ENCODE assay signal across 8 cellular contexts in the genomic region with DNA sequence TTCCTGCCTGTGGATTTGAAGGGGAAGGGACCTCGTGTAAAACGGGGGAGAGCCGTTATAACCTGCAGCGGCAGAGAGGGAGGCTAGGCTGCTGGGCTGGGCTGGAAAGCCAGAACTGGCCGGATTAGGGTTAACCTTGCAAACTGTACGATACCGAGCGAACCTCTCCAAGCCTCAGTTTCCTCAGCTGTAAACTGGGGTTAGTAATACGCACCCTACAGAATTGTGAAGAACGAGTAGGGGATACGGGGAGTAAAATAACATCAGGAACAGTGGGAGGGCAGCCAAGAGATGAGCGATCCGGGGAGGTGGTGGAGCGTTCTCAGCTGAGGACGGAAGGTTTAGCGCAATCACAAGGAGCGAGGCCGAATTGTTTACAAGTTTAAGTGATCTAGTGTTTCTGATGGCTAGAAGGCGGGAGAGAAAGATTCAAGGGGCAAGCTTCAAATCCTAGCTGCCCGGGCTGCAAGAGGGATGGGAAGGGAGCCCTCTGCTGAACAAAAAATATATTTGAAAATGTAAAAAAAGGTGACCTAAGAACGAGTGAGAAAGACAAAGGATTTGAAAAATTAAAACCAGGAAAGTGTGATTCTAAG. TPM values are rescaled to one million over a fixed set of nuclear protein-coding genes. Genes with fewer than 3 reads are reported as not detected.
DNase-seq lines count a peak whose midpoint lies in the region; ATAC-seq and TF ChIP-seq lines count a peak whose summit lies in the region.

No MANE protein-coding gene starts in this region.

- H3K4me1 ChIP-seq in CD4-positive, alpha-beta memory T cell (ENCODE audit: insufficient read depth, low read length) = peaks cover 19% of the 10 kb centered on the region

- no peaks in the 10 kb centered on the region for H3K36me3 ChIP-seq in CD4-positive, alpha-beta memory T cell (ENCODE audit: insufficient read depth, low read length)

- ATAC-seq in activated T-cell treated with anti-CD3 and anti-CD28 coated beads, Interleukin-2, amount 50 U/mL, for 72 hours (replicated peaks in 1 of 2) = peak; percentile 33 to 37
- ATAC-seq in naive thymus-derived CD8-positive, alpha-beta T cell = peak; percentile 26 to 34
- ATAC-seq in HG03432 (IDR thresholded peaks at IDR 0.05; ENCODE audit: unreplicated experiment) (no peak), GM21381 (IDR thresholded peaks at IDR 0.05; ENCODE audit: unreplicated experiment) (no peak)

- TF ChIP-seq CTCF in HFF-Myc (IDR thresholded peaks at IDR 0.05; ENCODE audit: low read depth, low read length, missing control alignments) = peak; percentile 49

- intact Hi-C loops in CD4-positive, alpha-beta memory T cell (cut with micrococcal nuclease) = loop anchor here (1.0 to 2.0 kb wide), 4 partner anchors 170 to 466 kb away; no protein-coding TSS in a partner anchor

- no peak overlapping the region for H3K27ac ChIP-seq in CD4-positive, alpha-beta memory T cell (ENCODE audit: low read depth, low read length)

- H3K27me3 Mint-ChIP-seq in CD4-positive, alpha-beta memory T cell = peaks cover 43 to 54% of the 10 kb centered on the region in 2 donors
- H3K27me3 Mint-ChIP-seq in activated T-cell treated with anti-CD3 and anti-CD28 coated beads, Interleukin-2, amount 50 U/mL, for 72 hours (ENCODE audit: low read depth) = peaks cover 54% of the 10 kb centered on the region
- peaks cover 33 to 61% (median 52%) of the 10 kb centered on the region in 5 donors for H3K27me3 Mint-ChIP-seq in naive thymus-derived CD8-positive, alpha-beta T cell

- peak overlapping the region; percentile 76 to 92 (median 84) for H3K4me3 Mint-ChIP-seq in CD4-positive, alpha-beta memory T cell
- peak overlapping the region; percentile 51 to 73 for H3K4me3 Mint-ChIP-seq in activated T-cell treated with anti-CD3 and anti-CD28 coated beads, Interleukin-2, amount 50 U/mL, for 72 hours
- H3K4me3 Mint-ChIP-seq in naive thymus-derived CD8-positive, alpha-beta T cell = peak overlapping the region; percentile 64 to 90 (median 84)

- POLR2A ChIA-PET in CD4-positive, alpha-beta memory T cell (lab: Charles Lee; ENCODE audit: partially characterized antibody) = interaction anchor here (0.7 to 1.3 kb wide), 2 partner anchors 14 to 273 kb away, joined by 3 read pairs; no protein-coding TSS in a partner anchor
- POLR2A ChIA-PET in naive thymus-derived CD8-positive, alpha-beta T cell (lab: Charles Lee) = interaction anchor here (0.5 to 1.2 kb wide), 2 partner anchors 273 to 1984 kb away, joined by 3 read pairs; no protein-coding TSS in a partner anchor

- DNase-seq in CD4-positive, alpha-beta memory T cell = peak in 4 of 5 donors; percentile 13 to 39 (median 34)
- DNase-seq in HFF-Myc (ENCODE audit: extremely low read depth, low read depth) (peak; percentile 29), NCI-H460 (ENCODE audit: extremely low read depth, low read depth) (peak; percentile 12), fibroblast of the conjunctiva (ENCODE audit: low read depth) (peak; percentile 74)
- DNase-seq in activated T-cell treated with anti-CD3 and anti-CD28 coated beads, Interleukin-2, amount 50 U/mL, for 72 hours = peak; percentile 28 to 33
- peak in 3 of 10 donors; percentile 20 to 37 (median 29) for DNase-seq in naive thymus-derived CD8-positive, alpha-beta T cell

- H3K27me3 ChIP-seq in CD4-positive, alpha-beta memory T cell (ENCODE audit: insufficient read depth, low read length) = peaks cover 53% of the 10 kb centered on the region

- CTCF ChIA-PET in CD4-positive, alpha-beta memory T cell (lab: Charles Lee; ENCODE audit: partially characterized antibody) = interaction anchor here (0.7 to 4.5 kb wide), 18 partner anchors 9 to 1482 kb away, joined by 3 to 32 read pairs (median 4); a partner anchor contains a TSS

- peak overlapping the region; percentile 61 to 81 for H3K4me3 ChIP-seq in CD4-positive, alpha-beta memory T cell (ENCODE audit: low read length in 2 of 2)
- peak overlapping the region; percentile 24 for H3K4me3 ChIP-seq in HFF-Myc (replicated peaks; ENCODE audit: low read depth, low read length)

- no peaks in the 10 kb centered on the region for H3K9me3 ChIP-seq in CD4-positive, alpha-beta memory T cell (ENCODE audit: control insufficient read depth in 1 of 2, low read length in 2 of 2)

- H3K4me1 Mint-ChIP-seq in CD4-positive, alpha-beta memory T cell = peaks cover 9 to 22% (median 16%) of the 10 kb centered on the region in 4 donors
- H3K4me1 Mint-ChIP-seq in activated T-cell treated with anti-CD3 and anti-CD28 coated beads, Interleukin-2, amount 50 U/mL, for 72 hours (ENCODE audit: low read depth) = peaks cover 19% of the 10 kb centered on the region
- peaks cover 14 to 28% (median 20%) of the 10 kb centered on the region in 4 donors for H3K4me1 Mint-ChIP-seq in naive thymus-derived CD8-positive, alpha-beta T cell

- no peaks in the 10 kb centered on the region for H3K36me3 Mint-ChIP-seq in CD4-positive, alpha-beta memory T cell
- peaks cover 0 to 6% of the 10 kb centered on the region in 2 donors for H3K36me3 Mint-ChIP-seq in activated T-cell treated with anti-CD3 and anti-CD28 coated beads, Interleukin-2, amount 50 U/mL, for 72 hours (ENCODE audit: insufficient read depth in 2 of 2)
- peaks cover 0 to 2% (median 0%) of the 10 kb centered on the region in 3 donors for H3K36me3 Mint-ChIP-seq in naive thymus-derived CD8-positive, alpha-beta T cell

- peak overlapping the region in 2 of 7 donors; percentile 3 to 49 for H3K27ac Mint-ChIP-seq in CD4-positive, alpha-beta memory T cell
- H3K27ac Mint-ChIP-seq in activated T-cell treated with anti-CD3 and anti-CD28 coated beads, Interleukin-2, amount 50 U/mL, for 72 hours = no peak overlapping the region
- peak overlapping the region in 3 of 10 donors; percentile 1 to 5 (median 2) for H3K27ac Mint-ChIP-seq in naive thymus-derived CD8-positive, alpha-beta T cell

- H3K9me3 Mint-ChIP-seq in CD4-positive, alpha-beta memory T cell = peaks cover 0 to 2% (median 0%) of the 10 kb centered on the region in 8 donors
- no peaks in the 10 kb centered on the region for H3K9me3 Mint-ChIP-seq in activated T-cell treated with anti-CD3 and anti-CD28 coated beads, Interleukin-2, amount 50 U/mL, for 72 hours
- H3K9me3 Mint-ChIP-seq in naive thymus-derived CD8-positive, alpha-beta T cell = no peaks in the 10 kb centered on the region

RNA-seq across cellular contexts. Expression of a gene that starts 0.8 kb away (rescaled TPM):
- total RNA-seq in CD4-positive, alpha-beta memory T cell = not detected
- not detected for polyA plus RNA-seq in CD4-positive, alpha-beta memory T cell
- total RNA-seq in NCI-H460 (2014; rRNA removed; shearing (Covaris generic)) = 0.07 TPM in 1 of 2 replicates, not detected in the other
- polyA plus RNA-seq in NCI-H460 (2014; cell fraction: nucleus; rRNA removed) = not detected in 2 replicates
- not detected for total RNA-seq in activated T-cell treated with anti-CD3 and anti-CD28 coated beads, Interleukin-2, amount 50 U/mL, for 72 hours
- total RNA-seq in naive thymus-derived CD8-positive, alpha-beta T cell = under 1 TPM; 0.16 to 0.47 TPM
- not detected for polyA plus RNA-seq in naive thymus-derived CD8-positive, alpha-beta T cell

RNA-seq across cellular contexts. Expression of a gene that starts 38.5 kb away (rescaled TPM):
- total RNA-seq in CD4-positive, alpha-beta memory T cell = 1 to 10 TPM; 6.3 to 7.0 TPM
- 1 to 10 TPM; 3.0 to 5.0 TPM for polyA plus RNA-seq in CD4-positive, alpha-beta memory T cell
- total RNA-seq in NCI-H460 (2014; rRNA removed; shearing (Covaris generic)) = 18.7 and 19.6 TPM in 2 replicates
- 24.0 and 92.9 TPM in 2 replicates for polyA plus RNA-seq in NCI-H460 (2014; cell fraction: nucleus; rRNA removed)
- total RNA-seq in activated T-cell treated with anti-CD3 and anti-CD28 coated beads, Interleukin-2, amount 50 U/mL, for 72 hours = 10 to 100 TPM in 1 of 2 donors, 1 to 10 TPM in 1; 9.6 to 16.2 TPM
- 1 to 10 TPM; 5.2 to 6.0 TPM for total RNA-seq in naive thymus-derived CD8-positive, alpha-beta T cell
- polyA plus RNA-seq in naive thymus-derived CD8-positive, alpha-beta T cell = 1 to 10 TPM; 3.2 to 6.9 (median 4.1) TPM

Comparison
In these comparisons a context has a peak if more than half of its experiments do, and no peak if none do; other contexts are left out.
1. ATAC-seq: peak in activated T-cell treated with anti-CD3 and anti-CD28 coated beads, Interleukin-2, amount 50 U/mL, for 72 hours (2 of 2) and naive thymus-derived CD8-positive, alpha-beta T cell (2 of 2); none in HG03432 (single experiment) and GM21381 (single experiment).
2. Peak in every context shown above with its lines, with median percentiles within 50 percentile points of each other: H3K4me3 Mint-ChIP-seq.